In genomic region chr2:6864938-6865345, GRCh38 we compare ENCODE assay signal across 8 cellular contexts. TPM values are rescaled to one million over a fixed set of nuclear protein-coding genes. Genes with fewer than 3 reads are reported as not detected.
DNase-seq lines count a peak whose midpoint lies in the region; ATAC-seq and TF ChIP-seq lines count a peak whose summit lies in the region.

No MANE protein-coding gene starts in this region.

- peaks cover 6 to 41% (median 23%) of the 10 kb centered on the region in 4 donors for H3K4me1 Mint-ChIP-seq in CD4-positive, CD25-positive, alpha-beta regulatory T cell
- H3K4me1 Mint-ChIP-seq in IgD-negative memory B cell, result peaks cover 4 to 13% (median 5%) of the 10 kb centered on the region in 3 donors

- in situ Hi-C loops in G401 (cut with HindIII; ENCODE audit: low sequenced_read_pairs), result no loop called here

- intact Hi-C loops in lower lobe of right lung (cut with DNase I), result no loop called here

- H3K36me3 Mint-ChIP-seq in CD4-positive, CD25-positive, alpha-beta regulatory T cell, result peaks cover 29% of the 10 kb centered on the region
- peaks cover 11% of the 10 kb centered on the region for H3K36me3 Mint-ChIP-seq in IgD-negative memory B cell

- no peak for TF ChIP-seq EP300 in upper lobe of left lung (IDR thresholded peaks at IDR 0.05)

- peak overlapping the region; percentile 68 to 88 (median 72) for H3K4me3 Mint-ChIP-seq in CD4-positive, CD25-positive, alpha-beta regulatory T cell
- H3K4me3 Mint-ChIP-seq in IgD-negative memory B cell, result peak overlapping the region; percentile 68 to 89 (median 76)

- DNase-seq in CD4-positive, CD25-positive, alpha-beta regulatory T cell, result no peak
- DNase-seq in astrocyte of the hippocampus (ENCODE audit: low read depth, low spot score), result peak; percentile 3
- peak; percentile 69 for DNase-seq in lower lobe of right lung
- peak in 1 of 2 donors; percentile 92 for DNase-seq in upper lobe of left lung
- DNase-seq in EL, result no peak
- DNase-seq in G401 (ENCODE audit: low spot score), result no peak

- peaks cover 7% of the 10 kb centered on the region for H3K4me1 ChIP-seq in CD4-positive, CD25-positive, alpha-beta regulatory T cell (ENCODE audit: control insufficient read depth, insufficient read depth, low read length, poor library complexity, severe bottlenecking)
- peaks cover 30% of the 10 kb centered on the region for H3K4me1 ChIP-seq in lower lobe of right lung
- H3K4me1 ChIP-seq in upper lobe of left lung, result peaks cover 10 to 35% (median 18%) of the 10 kb centered on the region in 4 donors

- H3K36me3 ChIP-seq in CD4-positive, CD25-positive, alpha-beta regulatory T cell (ENCODE audit: control insufficient read depth, insufficient read depth, low read length), result peaks cover 8% of the 10 kb centered on the region
- H3K36me3 ChIP-seq in lower lobe of right lung, result peaks cover 16% of the 10 kb centered on the region
- H3K36me3 ChIP-seq in upper lobe of left lung, result peaks cover 4 to 12% (median 8%) of the 10 kb centered on the region in 4 donors

- ATAC-seq in CD4-positive, CD25-positive, alpha-beta regulatory T cell (ENCODE audit: low read depth in 2 of 2), result peak in 1 of 2 donors; percentile 11
- peak; percentile 17 for ATAC-seq in GM21423 (IDR thresholded peaks at IDR 0.05; ENCODE audit: unreplicated experiment)
- ATAC-seq in lower lobe of right lung, result peak; percentile 1 to 31
- peak in 1 of 2 donors; percentile 13 for ATAC-seq in upper lobe of left lung (ENCODE audit: low FRiP score in 2 of 2)

- 5 to 18% methylated on average over 2 to 14 of the region's 36 CpGs for WGBS in upper lobe of left lung, 2 donors

- H3K9me3 Mint-ChIP-seq in CD4-positive, CD25-positive, alpha-beta regulatory T cell, result peaks cover 0 to 8% (median 4%) of the 10 kb centered on the region in 7 donors
- peaks cover 4 to 17% (median 10%) of the 10 kb centered on the region in 3 donors for H3K9me3 Mint-ChIP-seq in IgD-negative memory B cell

- peak overlapping the region in 2 of 3 donors; percentile 12 to 44 for H3K27ac Mint-ChIP-seq in CD4-positive, CD25-positive, alpha-beta regulatory T cell
- H3K27ac Mint-ChIP-seq in IgD-negative memory B cell, result no peak overlapping the region

- TF ChIP-seq CTCF in lower lobe of right lung (IDR thresholded peaks at IDR 0.05), result no peak
- TF ChIP-seq CTCF in upper lobe of left lung (IDR thresholded peaks at IDR 0.05), result no peak

- TF ChIP-seq POLR2A in upper lobe of left lung (IDR thresholded peaks at IDR 0.05), result no peak

- peaks cover 15% of the 10 kb centered on the region for H3K27me3 Mint-ChIP-seq in CD4-positive, CD25-positive, alpha-beta regulatory T cell
- no peaks in the 10 kb centered on the region for H3K27me3 Mint-ChIP-seq in IgD-negative memory B cell

- H3K27me3 ChIP-seq in CD4-positive, CD25-positive, alpha-beta regulatory T cell (ENCODE audit: control insufficient read depth, insufficient read depth, low read length), result no peaks in the 10 kb centered on the region
- H3K27me3 ChIP-seq in lower lobe of right lung (ENCODE audit: low read depth) (no peaks in the 10 kb centered on the region), upper lobe of left lung (no peaks in the 10 kb centered on the region)

- H3K27ac ChIP-seq in CD4-positive, CD25-positive, alpha-beta regulatory T cell (ENCODE audit: insufficient read depth, low read length, poor library complexity, severe bottlenecking), result no peak overlapping the region
- H3K27ac ChIP-seq in lower lobe of right lung (peak overlapping the region; percentile 95), upper lobe of left lung (peak overlapping the region; percentile 89 to 91 (median 90))

- peaks cover 0 to 5% of the 10 kb centered on the region in 2 experiments for H3K9me3 ChIP-seq in CD4-positive, CD25-positive, alpha-beta regulatory T cell (ENCODE audit: control insufficient read depth in 2 of 2, low read length in 2 of 2)
- H3K9me3 ChIP-seq in lower lobe of right lung (no peaks in the 10 kb centered on the region), upper lobe of left lung (peaks cover 0 to 2% (median 0%) of the 10 kb centered on the region in 4 donors)

- H3K4me3 ChIP-seq in CD4-positive, CD25-positive, alpha-beta regulatory T cell (ENCODE audit: low read depth, low read length), result peak overlapping the region; percentile 40
- peak overlapping the region; percentile 91 for H3K4me3 ChIP-seq in lower lobe of right lung
- H3K4me3 ChIP-seq in upper lobe of left lung, result peak overlapping the region; percentile 71 to 88 (median 86)

RNA-seq across cellular contexts. Expression of gene CMPK2, which starts 0.8 kb away (rescaled TPM):
- total RNA-seq in CD4-positive, CD25-positive, alpha-beta regulatory T cell, result 7.4 TPM
- polyA plus RNA-seq in CD4-positive, CD25-positive, alpha-beta regulatory T cell, result 1 to 10 TPM; 1.7 to 6.7 (median 3.5) TPM
- polyA plus RNA-seq in IgD-negative memory B cell, result 4.6 TPM
- total RNA-seq in lower lobe of right lung (43.3 TPM), upper lobe of left lung (10 to 100 TPM; 18.0 to 37.2 (median 20.7) TPM)
- total RNA-seq in G401 (2014; rRNA removed; shearing (Covaris generic)), result not detected in 2 replicates

RNA-seq across cellular contexts. Expression of gene RSAD2, which starts 12.6 kb away (rescaled TPM):
- 4.1 TPM for total RNA-seq in CD4-positive, CD25-positive, alpha-beta regulatory T cell
- polyA plus RNA-seq in CD4-positive, CD25-positive, alpha-beta regulatory T cell, result 1 to 10 TPM; 1.6 to 8.7 (median 3.3) TPM
- polyA plus RNA-seq in IgD-negative memory B cell, result 3.3 TPM
- total RNA-seq in lower lobe of right lung (21.9 TPM), upper lobe of left lung (10 to 100 TPM in 5 of 6 donors, 1 to 10 TPM in 1; 8.4 to 20.0 (median 11.0) TPM)
- total RNA-seq in G401 (2014; rRNA removed; shearing (Covaris generic)), result not detected in 2 replicates

RNA-seq across cellular contexts. Expression of gene RNF144A, which starts 52.3 kb away (rescaled TPM):
- 9.0 TPM for total RNA-seq in CD4-positive, CD25-positive, alpha-beta regulatory T cell
- polyA plus RNA-seq in CD4-positive, CD25-positive, alpha-beta regulatory T cell, result 10 to 100 TPM in 1 of 4 donors, 1 to 10 TPM in 3; 4.8 to 11.4 (median 6.8) TPM
- 0.83 TPM for polyA plus RNA-seq in IgD-negative memory B cell
- total RNA-seq in lower lobe of right lung, result 13.9 TPM
- total RNA-seq in upper lobe of left lung, result 10 to 100 TPM in 5 of 6 donors, 1 to 10 TPM in 1; 9.9 to 20.7 (median 13.4) TPM
- total RNA-seq in G401 (2014; rRNA removed; shearing (Covaris generic)), result 3.3 and 13.4 TPM in 2 replicates

Comparison
In these comparisons a context has a peak if more than half of its experiments do, and no peak if none do; other contexts are left out.
1. DNase-seq: peak in astrocyte of the hippocampus (single experiment) and lower lobe of right lung (single experiment); none in CD4-positive, CD25-positive, alpha-beta regulatory T cell (0 of 3), EL (single experiment) and G401 (single experiment).
2. H3K4me3 ChIP-seq: peak in every context shown above with its lines; median percentile 91 in lower lobe of right lung; 86 in upper lobe of left lung; 40 in CD4-positive, CD25-positive, alpha-beta regulatory T cell.
3. H3K27ac Mint-ChIP-seq: peak in CD4-positive, CD25-positive, alpha-beta regulatory T cell (2 of 3); none in IgD-negative memory B cell (0 of 3).